ENCODE assay signal across 9 cellular contexts in the genomic region with DNA sequence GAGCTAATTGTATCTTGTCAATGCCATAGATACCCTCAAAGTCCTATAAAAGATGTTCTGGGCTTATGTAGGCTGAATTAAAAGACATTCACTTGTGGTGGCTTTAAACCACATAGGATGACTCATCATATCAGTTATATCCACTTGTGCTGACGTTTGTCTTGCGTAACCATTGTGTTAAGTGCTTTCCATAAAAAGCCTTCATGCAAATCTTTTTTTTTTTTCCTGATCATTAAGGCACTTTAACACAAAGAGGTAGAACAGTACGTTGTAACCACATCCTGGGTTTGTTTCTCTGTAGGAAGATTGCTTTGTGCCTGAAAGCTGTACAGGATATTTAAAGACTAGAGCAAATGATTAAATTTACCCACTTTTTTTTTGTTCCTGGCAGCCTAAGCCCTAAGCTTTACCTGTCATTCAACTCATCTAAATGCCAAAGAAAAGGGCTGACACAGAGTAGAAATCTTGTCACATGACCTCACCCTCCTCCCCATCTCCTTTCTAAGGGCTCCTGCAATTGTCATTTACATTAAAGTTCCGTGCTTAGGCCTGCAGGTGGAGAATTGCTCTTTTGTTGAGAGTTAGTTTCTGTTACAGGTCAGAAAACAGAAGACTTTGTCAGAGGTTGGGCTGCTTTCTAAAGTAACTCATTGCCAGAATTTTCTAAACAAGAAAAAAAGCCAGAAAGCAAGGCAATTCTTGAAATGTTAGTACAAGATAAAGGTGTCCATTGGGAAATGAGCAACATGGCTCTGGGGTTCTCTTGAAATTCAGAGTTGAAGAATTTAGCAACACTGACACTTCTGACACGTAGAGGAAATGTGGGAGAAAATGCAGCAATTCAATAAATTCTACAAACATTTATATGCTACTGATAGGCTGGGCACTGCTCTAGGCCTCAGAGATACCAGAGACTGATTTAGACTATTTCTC.
DNase-seq lines count a peak whose midpoint lies in the region; ATAC-seq, FAIRE-seq and TF ChIP-seq lines count a peak whose summit lies in the region.
"Had no signal": no experiment of that assay in that cellular context is flagged by ENCODE, and none has a peak within 500 bp of the region (broad histone marks: within the 10 kb centered on the region; RNA-seq: fewer than 3 reads in every experiment).

No MANE protein-coding gene starts in this region.

- intact Hi-C loops in CD4-positive, alpha-beta memory T cell (cut with micrococcal nuclease) = loop anchor here (1.0 to 10.0 kb wide), 2 partner anchors 42 to 381 kb away; no protein-coding TSS in a partner anchor
- intact Hi-C loops in esophagus squamous epithelium (cut with DNase I) = no loop called here

- CTCF ChIA-PET in CD4-positive, alpha-beta memory T cell (lab: Charles Lee; ENCODE audit: partially characterized antibody) = no interaction called here

- DNase-seq in CD4-positive, alpha-beta memory T cell = peak; percentile 67 to 84 (median 81)
- DNase-seq in NCI-H345 (lab: John Stamatoyannopoulos, UW) (peak; percentile 70), iPS DF 6.9 (ENCODE audit: low read depth, low spot score) (peak; percentile 54), urothelium cell line (ENCODE audit: low spot score) (peak; percentile 25), esophagus squamous epithelium (lab: John Stamatoyannopoulos, UW) (no peak)

- no peaks in the 10 kb centered on the region for H3K36me3 ChIP-seq in CD4-positive, alpha-beta memory T cell (ENCODE audit: insufficient read depth, low read length)
- H3K36me3 ChIP-seq in iPS DF 6.9 (ENCODE audit: control insufficient read depth, insufficient read depth, low read length) (no peaks in the 10 kb centered on the region), esophagus squamous epithelium (no peaks in the 10 kb centered on the region)

- WGBS in iPS DF 6.9 (ENCODE audit: insufficient coverage, insufficient read length) = no CpG with 5 or more reads among the region's 5 CpGs
- WGBS in esophagus squamous epithelium, 2 donors = 23 to 25% methylated on average over 5 of the region's 5 CpGs

- H3K4me1 Mint-ChIP-seq in CD4-positive, alpha-beta memory T cell = peaks cover 14 to 27% (median 18%) of the 10 kb centered on the region in 4 donors
- peaks cover 14% of the 10 kb centered on the region for H3K4me1 Mint-ChIP-seq in activated T-helper 17 cell treated with anti-CD3 and anti-CD28 coated beads, Interleukin-2, amount 50 U/mL, for 72 hours

- H3K27ac Mint-ChIP-seq in CD4-positive, alpha-beta memory T cell = peak overlapping the region; percentile 48 to 94 (median 83)
- peak overlapping the region; percentile 87 for H3K27ac Mint-ChIP-seq in activated T-helper 17 cell treated with anti-CD3 and anti-CD28 coated beads, Interleukin-2, amount 50 U/mL, for 72 hours

- POLR2A ChIA-PET in CD4-positive, alpha-beta memory T cell (lab: Charles Lee; ENCODE audit: partially characterized antibody) = interaction anchor here (0.6 kb wide), 1 partner anchor 472 kb away, joined by 4 read pairs; no protein-coding TSS in a partner anchor

- peaks cover 0 to 10% (median 2%) of the 10 kb centered on the region in 8 donors for H3K9me3 Mint-ChIP-seq in CD4-positive, alpha-beta memory T cell
- H3K9me3 Mint-ChIP-seq in activated T-helper 17 cell treated with anti-CD3 and anti-CD28 coated beads, Interleukin-2, amount 50 U/mL, for 72 hours = peaks cover 3% of the 10 kb centered on the region

- peaks cover 28% of the 10 kb centered on the region for H3K4me1 ChIP-seq in CD4-positive, alpha-beta memory T cell (ENCODE audit: insufficient read depth, low read length)
- H3K4me1 ChIP-seq in iPS DF 6.9 (ENCODE audit: control insufficient read depth, insufficient read depth, low read length) (peaks cover 4% of the 10 kb centered on the region; the same call in 1 of the 2 replicates), esophagus squamous epithelium (peaks cover 0 to 8% (median 3%) of the 10 kb centered on the region in 3 donors)

- H3K27me3 ChIP-seq in CD4-positive, alpha-beta memory T cell (ENCODE audit: insufficient read depth, low read length) = no peaks in the 10 kb centered on the region
- no peaks in the 10 kb centered on the region for H3K27me3 ChIP-seq in iPS DF 6.9 (ENCODE audit: control insufficient read depth, insufficient read depth, low read length)
- no peaks in the 10 kb centered on the region for H3K27me3 ChIP-seq in esophagus squamous epithelium

- no peak for TF ChIP-seq POLR2A in esophagus squamous epithelium (IDR thresholded peaks at IDR 0.05)

- peak in 1 of 6 experiments; percentile 14 for TF ChIP-seq CTCF in esophagus squamous epithelium (IDR thresholded peaks at IDR 0.05)

- no peaks in the 10 kb centered on the region for H3K9me3 ChIP-seq in CD4-positive, alpha-beta memory T cell (ENCODE audit: control insufficient read depth in 1 of 2, low read length in 2 of 2)
- no peaks in the 10 kb centered on the region for H3K9me3 ChIP-seq in iPS DF 6.9 (ENCODE audit: control insufficient read depth, insufficient read depth, low read length)
- H3K9me3 ChIP-seq in esophagus squamous epithelium = no peaks in the 10 kb centered on the region

- H3K36me3 Mint-ChIP-seq in CD4-positive, alpha-beta memory T cell = no peaks in the 10 kb centered on the region
- no peaks in the 10 kb centered on the region for H3K36me3 Mint-ChIP-seq in activated T-helper 17 cell treated with anti-CD3 and anti-CD28 coated beads, Interleukin-2, amount 50 U/mL, for 72 hours (ENCODE audit: low read depth)

- ATAC-seq in GM19351 (IDR thresholded peaks at IDR 0.05; ENCODE audit: unreplicated experiment) (peak; percentile 74), HG03196 (IDR thresholded peaks at IDR 0.05; ENCODE audit: unreplicated experiment) (peak; percentile 85)
- peak; percentile 79 for ATAC-seq in activated T-helper 17 cell treated with anti-CD3 and anti-CD28 coated beads, Interleukin-2, amount 50 U/mL, for 72 hours (replicated peaks)

- no peaks in the 10 kb centered on the region for H3K27me3 Mint-ChIP-seq in CD4-positive, alpha-beta memory T cell
- H3K27me3 Mint-ChIP-seq in activated T-helper 17 cell treated with anti-CD3 and anti-CD28 coated beads, Interleukin-2, amount 50 U/mL, for 72 hours = no peaks in the 10 kb centered on the region

- H3K27ac ChIP-seq in CD4-positive, alpha-beta memory T cell (ENCODE audit: low read depth, low read length) = peak overlapping the region; percentile 30
- H3K27ac ChIP-seq in iPS DF 6.9 (ENCODE audit: low read length) (peak overlapping the region; percentile 82), esophagus squamous epithelium (no peak overlapping the region)

- peak overlapping the region; percentile 1 to 71 (median 41) for H3K4me3 Mint-ChIP-seq in CD4-positive, alpha-beta memory T cell
- peak overlapping the region; percentile 64 for H3K4me3 Mint-ChIP-seq in activated T-helper 17 cell treated with anti-CD3 and anti-CD28 coated beads, Interleukin-2, amount 50 U/mL, for 72 hours

- no peak overlapping the region for H3K4me3 ChIP-seq in CD4-positive, alpha-beta memory T cell (ENCODE audit: low read length in 2 of 2)
- no peak overlapping the region for H3K4me3 ChIP-seq in iPS DF 6.9 (ENCODE audit: low read length)
- no peak overlapping the region for H3K4me3 ChIP-seq in esophagus squamous epithelium
- H3K4me3 ChIP-seq: skin epidermis had no signal

- no peak for FAIRE-seq in urothelium cell line (lab: Jason Lieb, UNC)

Comparison
In these comparisons a context has a peak if more than half of its experiments do, and no peak if none do; other contexts are left out.
1. H3K27ac ChIP-seq: peak in CD4-positive, alpha-beta memory T cell (single experiment) and iPS DF 6.9 (single experiment); none in esophagus squamous epithelium (0 of 4).
2. Peak in every context shown above with its lines, with median percentiles within 50 percentile points of each other: ATAC-seq.